ENCODE assay signal across 18 cellular contexts in the genomic region with DNA sequence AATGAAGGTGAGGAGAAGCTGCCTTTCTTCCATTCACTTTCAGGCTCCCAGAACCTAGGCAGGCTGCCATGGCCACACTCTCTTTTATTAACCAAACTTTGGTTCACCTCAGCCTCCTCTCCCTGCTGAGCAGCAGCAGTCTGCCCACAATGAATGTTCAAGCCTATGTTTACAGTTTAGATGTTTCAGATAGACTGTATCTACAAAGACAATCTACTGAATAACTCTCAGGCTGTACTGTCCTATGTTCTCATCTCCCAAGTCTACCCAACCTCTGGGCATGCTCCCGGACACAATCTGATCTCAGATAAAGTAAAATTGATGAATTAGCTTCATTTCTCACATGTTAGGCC.
"Had no signal": no experiment of that assay in that cellular context is flagged by ENCODE, and none has a peak within 500 bp of the region (broad histone marks: within the 10 kb centered on the region; RNA-seq: fewer than 3 reads in every experiment).

No MANE protein-coding gene starts in this region.

- H3K36me3 Mint-ChIP-seq: memory B cell; neural progenitor cell; stimulated activated memory B cell treated with anti-CD40 and anti-IgM and Interleukin-4, amounts not matched to agents 10 μg/mL and 1 μg/mL and 100 μg/mL, for 72 hours; type B pancreatic cell had no signal

- H3K9me3 ChIP-seq: prostate gland, spleen, testis, tibial artery had no signal

- H3K27ac Mint-ChIP-seq: memory B cell; nephron; neural progenitor cell; stimulated activated memory B cell treated with anti-CD40 and anti-IgM and Interleukin-4, amounts not matched to agents 10 μg/mL and 1 μg/mL and 100 μg/mL, for 72 hours; type B pancreatic cell had no signal

- H3K9ac ChIP-seq: neural progenitor cell had no signal

- H3K4me3 Mint-ChIP-seq: memory B cell; nephron; neural progenitor cell; stimulated activated memory B cell treated with anti-CD40 and anti-IgM and Interleukin-4, amounts not matched to agents 10 μg/mL and 1 μg/mL and 100 μg/mL, for 72 hours; type B pancreatic cell had no signal

- H3K4me1 ChIP-seq: neural progenitor cell, prostate gland, spleen, testis, tibial artery had no signal

- DNase-seq: dorsolateral prefrontal cortex; effector CD4-positive, alpha-beta T cell; left ventricle myocardium superior; right cardiac atrium; spleen; stimulated activated CD4-positive, alpha-beta T cell treated with anti-CD3 and anti-CD28 coated beads, Interleukin-4, amount 100 ng/mL, for 4 hours; stimulated activated naive CD8-positive, alpha-beta T cell treated with anti-CD3 and anti-CD28 coated beads, Interleukin-15, Interleukin-2, amounts not matched to agents 100 U/mL and 50 U/mL, for 24 hours; substantia nigra; testis; tibial artery had no signal

- ATAC-seq: left ventricle myocardium superior; right cardiac atrium; stimulated activated memory B cell treated with anti-CD40 and anti-IgM and Interleukin-4, amounts not matched to agents 10 μg/mL and 1 μg/mL and 100 μg/mL, for 72 hours; stimulated activated naive CD8-positive, alpha-beta T cell treated with anti-CD3 and anti-CD28 coated beads, Interleukin-15, Interleukin-2, amounts not matched to agents 100 U/mL and 50 U/mL, for 24 hours had no signal

- H3K4me3 ChIP-seq: dorsolateral prefrontal cortex, lung, neural progenitor cell, prostate gland, skin epidermis, spleen, testis, tibial artery had no signal

- H3K9me3 Mint-ChIP-seq: memory B cell; nephron; stimulated activated memory B cell treated with anti-CD40 and anti-IgM and Interleukin-4, amounts not matched to agents 10 μg/mL and 1 μg/mL and 100 μg/mL, for 72 hours; type B pancreatic cell had no signal

- H2AFZ ChIP-seq: neural progenitor cell had no signal

- H3K4me2 ChIP-seq: neural progenitor cell had no signal

- H3K27ac ChIP-seq: dorsolateral prefrontal cortex, neural progenitor cell, prostate gland, skin epidermis, spleen, testis, tibial artery had no signal

- H3K27me3 Mint-ChIP-seq: memory B cell; stimulated activated memory B cell treated with anti-CD40 and anti-IgM and Interleukin-4, amounts not matched to agents 10 μg/mL and 1 μg/mL and 100 μg/mL, for 72 hours had no signal

- H3K36me3 ChIP-seq: neural progenitor cell, prostate gland, spleen, tibial artery had no signal

- H3K4me1 Mint-ChIP-seq: memory B cell; nephron; stimulated activated memory B cell treated with anti-CD40 and anti-IgM and Interleukin-4, amounts not matched to agents 10 μg/mL and 1 μg/mL and 100 μg/mL, for 72 hours had no signal

- H3K27me3 ChIP-seq: neural progenitor cell, spleen, testis, tibial artery had no signal
